In genomic region chr3:94811836-94812235, GRCh38 we compare ENCODE assay signal across 23 cellular contexts.
"Had no signal": no experiment of that assay in that cellular context is flagged by ENCODE, and none has a peak within 500 bp of the region (broad histone marks: within the 10 kb centered on the region; RNA-seq: fewer than 3 reads in every experiment).

No MANE protein-coding gene starts in this region.

- H3K27me3 ChIP-seq: gastroesophageal sphincter, heart left ventricle, neutrophil, pancreas, right lobe of liver, stomach, testis had no signal

- H3K27ac Mint-ChIP-seq: activated B cell treated with CpG ODN at 0.5 μM for 24 hours; activated CD4-positive, alpha-beta memory T cell treated with anti-CD3 and anti-CD28 coated beads for 36 hours; activated naive CD8-positive, alpha-beta T cell; natural killer cell; type B pancreatic cell had no signal

- H3K27ac ChIP-seq: gastroesophageal sphincter, heart left ventricle, lower lobe of right lung, neutrophil, pancreas, right lobe of liver, stomach, testis had no signal

- H3K4me3 Mint-ChIP-seq: activated B cell treated with CpG ODN at 0.5 μM for 24 hours; activated CD4-positive, alpha-beta memory T cell treated with anti-CD3 and anti-CD28 coated beads for 36 hours; activated naive CD8-positive, alpha-beta T cell; natural killer cell; type B pancreatic cell had no signal

- H3K4me3 ChIP-seq: gastroesophageal sphincter, heart left ventricle, lower lobe of right lung, pancreas, right lobe of liver, smooth muscle cell, stomach, testis had no signal

- DNase-seq: activated B cell treated with CpG ODN at 0.5 μM for 24 hours; activated CD4-positive, alpha-beta memory T cell treated with anti-CD3 and anti-CD28 coated beads for 36 hours; activated CD4-positive, alpha-beta T cell treated with anti-CD3 and anti-CD28 coated beads for 4 hours; activated T-cell treated with anti-CD3 and anti-CD28 coated beads for 4 hours; cerebellar nuclear complex; cortex of kidney; effector CD4-positive, alpha-beta T cell; heart left ventricle; islet precursor cell; left colon; lower lobe of right lung; natural killer cell; pancreas; right lobe of liver; stimulated activated CD4-positive, alpha-beta T cell treated with anti-CD3 and anti-CD28 coated beads, Interleukin-4, amount 100 ng/mL, for 1 hour; stomach; testis had no signal

- H3K36me3 Mint-ChIP-seq: activated CD4-positive, alpha-beta memory T cell treated with anti-CD3 and anti-CD28 coated beads for 36 hours; activated naive CD8-positive, alpha-beta T cell; natural killer cell; type B pancreatic cell had no signal

- ATAC-seq: esophagus mucosa, gastroesophageal sphincter, heart left ventricle, left colon, lower lobe of right lung, natural killer cell, pancreas, right lobe of liver had no signal

- H3K36me3 ChIP-seq: gastroesophageal sphincter, heart left ventricle, lower lobe of right lung, neutrophil, pancreas, right lobe of liver, stomach had no signal

- H3K27me3 Mint-ChIP-seq: activated B cell treated with CpG ODN at 0.5 μM for 24 hours; activated CD4-positive, alpha-beta memory T cell treated with anti-CD3 and anti-CD28 coated beads for 36 hours; activated naive CD8-positive, alpha-beta T cell; type B pancreatic cell had no signal

- H3K4me1 Mint-ChIP-seq: activated B cell treated with CpG ODN at 0.5 μM for 24 hours, natural killer cell had no signal

- H3K9me3 ChIP-seq: gastroesophageal sphincter, heart left ventricle, lower lobe of right lung, neutrophil, pancreas, right lobe of liver, stomach, testis had no signal

- H3K4me1 ChIP-seq: gastroesophageal sphincter, heart left ventricle, lower lobe of right lung, pancreas, right lobe of liver, stomach, testis had no signal
